1 cellular context compared by ENCODE assay signal in genomic region chr9:114080773-114081440, GRCh38.
TF ChIP-seq lines count a peak whose summit lies in the region.

No MANE protein-coding gene starts in this region.

TF ChIP-seq in HepG2, 621 proteins besides CTCF, POLR2A, EP300 and RAD21 (continued from another document and continues in another):
- TF ChIP-seq ZNF770 (CRISPR knock-in tag; IDR thresholded peaks at IDR 0.05) (peak; percentile 85), E2F5 (CRISPR knock-in tag; conservative IDR thresholded peaks at IDR 0.05) (no peak), SP1 (IDR thresholded peaks at IDR 0.05) (no peak), SP1 (CRISPR knock-in tag; IDR thresholded peaks at IDR 0.05) (no peak; the same call in none of the 2 replicates), PPARG (CRISPR knock-in tag; conservative IDR thresholded peaks at IDR 0.05) (peak; percentile 76; the same call in 1 of the 2 replicates), ISL2 (CRISPR knock-in tag; IDR thresholded peaks at IDR 0.05) (peak; percentile 59), ZNF724P (CRISPR knock-in tag; IDR thresholded peaks at IDR 0.05; ENCODE audit: borderline replicate concordance) (peak; percentile 67; the same call in 1 of the 2 replicates), NCOA1 (CRISPR knock-in tag; IDR thresholded peaks at IDR 0.05) (peak; percentile 83; the same call in 1 of the 2 replicates), ZFP36 (IDR thresholded peaks at IDR 0.05; ENCODE audit: borderline replicate concordance, low read depth, low read length, partially characterized antibody) (no peak), ZFP1 (CRISPR knock-in tag; IDR thresholded peaks at IDR 0.05) (peak; percentile 73; the same call in 1 of the 2 replicates), PITX1 (CRISPR knock-in tag; IDR thresholded peaks at IDR 0.05) (peak; percentile 93), NFAT5 (CRISPR knock-in tag; IDR thresholded peaks at IDR 0.05) (no peak), ESRRA (CRISPR knock-in tag; IDR thresholded peaks at IDR 0.05; ENCODE audit: low read depth) (no peak; the same call in 1 of the 2 replicates), ZMYM2 (CRISPR knock-in tag; IDR thresholded peaks at IDR 0.05) (peak; percentile 95)
- TF ChIP-seq, protein P1, sequence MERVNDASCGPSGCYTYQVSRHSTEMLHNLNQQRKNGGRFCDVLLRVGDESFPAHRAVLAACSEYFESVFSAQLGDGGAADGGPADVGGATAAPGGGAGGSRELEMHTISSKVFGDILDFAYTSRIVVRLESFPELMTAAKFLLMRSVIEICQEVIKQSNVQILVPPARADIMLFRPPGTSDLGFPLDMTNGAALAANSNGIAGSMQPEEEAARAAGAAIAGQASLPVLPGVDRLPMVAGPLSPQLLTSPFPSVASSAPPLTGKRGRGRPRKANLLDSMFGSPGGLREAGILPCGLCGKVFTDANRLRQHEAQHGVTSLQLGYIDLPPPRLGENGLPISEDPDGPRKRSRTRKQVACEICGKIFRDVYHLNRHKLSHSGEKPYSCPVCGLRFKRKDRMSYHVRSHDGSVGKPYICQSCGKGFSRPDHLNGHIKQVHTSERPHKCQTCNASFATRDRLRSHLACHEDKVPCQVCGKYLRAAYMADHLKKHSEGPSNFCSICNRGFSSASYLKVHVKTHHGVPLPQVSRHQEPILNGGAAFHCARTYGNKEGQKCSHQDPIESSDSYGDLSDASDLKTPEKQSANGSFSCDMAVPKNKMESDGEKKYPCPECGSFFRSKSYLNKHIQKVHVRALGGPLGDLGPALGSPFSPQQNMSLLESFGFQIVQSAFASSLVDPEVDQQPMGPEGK (CRISPR knock-in tag; IDR thresholded peaks at IDR 0.05), result peak; percentile 97
- TF ChIP-seq, protein P2, sequence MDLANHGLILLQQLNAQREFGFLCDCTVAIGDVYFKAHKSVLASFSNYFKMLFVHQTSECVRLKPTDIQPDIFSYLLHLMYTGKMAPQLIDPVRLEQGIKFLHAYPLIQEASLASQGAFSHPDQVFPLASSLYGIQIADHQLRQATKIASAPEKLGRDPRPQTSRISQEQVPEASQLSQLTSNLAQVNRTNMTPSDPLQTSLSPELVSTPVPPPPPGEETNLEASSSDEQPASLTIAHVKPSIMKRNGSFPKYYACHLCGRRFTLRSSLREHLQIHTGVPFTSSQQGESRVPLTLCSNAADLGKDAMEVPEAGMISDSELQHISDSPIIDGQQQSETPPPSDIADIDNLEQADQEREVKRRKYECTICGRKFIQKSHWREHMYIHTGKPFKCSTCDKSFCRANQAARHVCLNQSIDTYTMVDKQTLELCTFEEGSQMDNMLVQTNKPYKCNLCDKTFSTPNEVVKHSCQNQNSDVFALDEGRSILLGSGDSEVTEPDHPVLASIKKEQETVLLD (CRISPR knock-in tag; IDR thresholded peaks at IDR 0.05; ENCODE audit: low read depth), result no peak
- TF ChIP-seq, protein P3, sequence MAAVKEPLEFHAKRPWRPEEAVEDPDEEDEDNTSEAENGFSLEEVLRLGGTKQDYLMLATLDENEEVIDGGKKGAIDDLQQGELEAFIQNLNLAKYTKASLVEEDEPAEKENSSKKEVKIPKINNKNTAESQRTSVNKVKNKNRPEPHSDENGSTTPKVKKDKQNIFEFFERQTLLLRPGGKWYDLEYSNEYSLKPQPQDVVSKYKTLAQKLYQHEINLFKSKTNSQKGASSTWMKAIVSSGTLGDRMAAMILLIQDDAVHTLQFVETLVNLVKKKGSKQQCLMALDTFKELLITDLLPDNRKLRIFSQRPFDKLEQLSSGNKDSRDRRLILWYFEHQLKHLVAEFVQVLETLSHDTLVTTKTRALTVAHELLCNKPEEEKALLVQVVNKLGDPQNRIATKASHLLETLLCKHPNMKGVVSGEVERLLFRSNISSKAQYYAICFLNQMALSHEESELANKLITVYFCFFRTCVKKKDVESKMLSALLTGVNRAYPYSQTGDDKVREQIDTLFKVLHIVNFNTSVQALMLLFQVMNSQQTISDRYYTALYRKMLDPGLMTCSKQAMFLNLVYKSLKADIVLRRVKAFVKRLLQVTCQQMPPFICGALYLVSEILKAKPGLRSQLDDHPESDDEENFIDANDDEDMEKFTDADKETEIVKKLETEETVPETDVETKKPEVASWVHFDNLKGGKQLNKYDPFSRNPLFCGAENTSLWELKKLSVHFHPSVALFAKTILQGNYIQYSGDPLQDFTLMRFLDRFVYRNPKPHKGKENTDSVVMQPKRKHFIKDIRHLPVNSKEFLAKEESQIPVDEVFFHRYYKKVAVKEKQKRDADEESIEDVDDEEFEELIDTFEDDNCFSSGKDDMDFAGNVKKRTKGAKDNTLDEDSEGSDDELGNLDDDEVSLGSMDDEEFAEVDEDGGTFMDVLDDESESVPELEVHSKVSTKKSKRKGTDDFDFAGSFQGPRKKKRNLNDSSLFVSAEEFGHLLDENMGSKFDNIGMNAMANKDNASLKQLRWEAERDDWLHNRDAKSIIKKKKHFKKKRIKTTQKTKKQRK (IDR thresholded peaks at IDR 0.05; ENCODE audit: low read length), result no peak
- TF ChIP-seq, protein P4, sequence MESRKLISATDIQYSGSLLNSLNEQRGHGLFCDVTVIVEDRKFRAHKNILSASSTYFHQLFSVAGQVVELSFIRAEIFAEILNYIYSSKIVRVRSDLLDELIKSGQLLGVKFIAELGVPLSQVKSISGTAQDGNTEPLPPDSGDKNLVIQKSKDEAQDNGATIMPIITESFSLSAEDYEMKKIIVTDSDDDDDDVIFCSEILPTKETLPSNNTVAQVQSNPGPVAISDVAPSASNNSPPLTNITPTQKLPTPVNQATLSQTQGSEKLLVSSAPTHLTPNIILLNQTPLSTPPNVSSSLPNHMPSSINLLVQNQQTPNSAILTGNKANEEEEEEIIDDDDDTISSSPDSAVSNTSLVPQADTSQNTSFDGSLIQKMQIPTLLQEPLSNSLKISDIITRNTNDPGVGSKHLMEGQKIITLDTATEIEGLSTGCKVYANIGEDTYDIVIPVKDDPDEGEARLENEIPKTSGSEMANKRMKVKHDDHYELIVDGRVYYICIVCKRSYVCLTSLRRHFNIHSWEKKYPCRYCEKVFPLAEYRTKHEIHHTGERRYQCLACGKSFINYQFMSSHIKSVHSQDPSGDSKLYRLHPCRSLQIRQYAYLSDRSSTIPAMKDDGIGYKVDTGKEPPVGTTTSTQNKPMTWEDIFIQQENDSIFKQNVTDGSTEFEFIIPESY (CRISPR knock-in tag; IDR thresholded peaks at IDR 0.05), result no peak
- TF ChIP-seq, protein P5, sequence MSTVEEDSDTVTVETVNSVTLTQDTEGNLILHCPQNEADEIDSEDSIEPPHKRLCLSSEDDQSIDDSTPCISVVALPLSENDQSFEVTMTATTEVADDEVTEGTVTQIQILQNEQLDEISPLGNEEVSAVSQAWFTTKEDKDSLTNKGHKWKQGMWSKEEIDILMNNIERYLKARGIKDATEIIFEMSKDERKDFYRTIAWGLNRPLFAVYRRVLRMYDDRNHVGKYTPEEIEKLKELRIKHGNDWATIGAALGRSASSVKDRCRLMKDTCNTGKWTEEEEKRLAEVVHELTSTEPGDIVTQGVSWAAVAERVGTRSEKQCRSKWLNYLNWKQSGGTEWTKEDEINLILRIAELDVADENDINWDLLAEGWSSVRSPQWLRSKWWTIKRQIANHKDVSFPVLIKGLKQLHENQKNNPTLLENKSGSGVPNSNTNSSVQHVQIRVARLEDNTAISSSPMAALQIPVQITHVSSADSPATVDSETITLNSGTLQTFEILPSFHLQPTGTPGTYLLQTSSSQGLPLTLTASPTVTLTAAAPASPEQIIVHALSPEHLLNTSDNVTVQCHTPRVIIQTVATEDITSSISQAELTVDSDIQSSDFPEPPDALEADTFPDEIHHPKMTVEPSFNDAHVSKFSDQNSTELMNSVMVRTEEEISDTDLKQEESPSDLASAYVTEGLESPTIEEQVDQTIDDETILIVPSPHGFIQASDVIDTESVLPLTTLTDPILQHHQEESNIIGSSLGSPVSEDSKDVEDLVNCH (CRISPR knock-in tag; IDR thresholded peaks at IDR 0.05), result no peak
- TF ChIP-seq, protein P6, sequence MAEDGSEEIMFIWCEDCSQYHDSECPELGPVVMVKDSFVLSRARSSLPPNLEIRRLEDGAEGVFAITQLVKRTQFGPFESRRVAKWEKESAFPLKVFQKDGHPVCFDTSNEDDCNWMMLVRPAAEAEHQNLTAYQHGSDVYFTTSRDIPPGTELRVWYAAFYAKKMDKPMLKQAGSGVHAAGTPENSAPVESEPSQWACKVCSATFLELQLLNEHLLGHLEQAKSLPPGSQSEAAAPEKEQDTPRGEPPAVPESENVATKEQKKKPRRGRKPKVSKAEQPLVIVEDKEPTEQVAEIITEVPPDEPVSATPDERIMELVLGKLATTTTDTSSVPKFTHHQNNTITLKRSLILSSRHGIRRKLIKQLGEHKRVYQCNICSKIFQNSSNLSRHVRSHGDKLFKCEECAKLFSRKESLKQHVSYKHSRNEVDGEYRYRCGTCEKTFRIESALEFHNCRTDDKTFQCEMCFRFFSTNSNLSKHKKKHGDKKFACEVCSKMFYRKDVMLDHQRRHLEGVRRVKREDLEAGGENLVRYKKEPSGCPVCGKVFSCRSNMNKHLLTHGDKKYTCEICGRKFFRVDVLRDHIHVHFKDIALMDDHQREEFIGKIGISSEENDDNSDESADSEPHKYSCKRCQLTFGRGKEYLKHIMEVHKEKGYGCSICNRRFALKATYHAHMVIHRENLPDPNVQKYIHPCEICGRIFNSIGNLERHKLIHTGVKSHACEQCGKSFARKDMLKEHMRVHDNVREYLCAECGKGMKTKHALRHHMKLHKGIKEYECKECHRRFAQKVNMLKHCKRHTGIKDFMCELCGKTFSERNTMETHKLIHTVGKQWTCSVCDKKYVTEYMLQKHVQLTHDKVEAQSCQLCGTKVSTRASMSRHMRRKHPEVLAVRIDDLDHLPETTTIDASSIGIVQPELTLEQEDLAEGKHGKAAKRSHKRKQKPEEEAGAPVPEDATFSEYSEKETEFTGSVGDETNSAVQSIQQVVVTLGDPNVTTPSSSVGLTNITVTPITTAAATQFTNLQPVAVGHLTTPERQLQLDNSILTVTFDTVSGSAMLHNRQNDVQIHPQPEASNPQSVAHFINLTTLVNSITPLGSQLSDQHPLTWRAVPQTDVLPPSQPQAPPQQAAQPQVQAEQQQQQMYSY (CRISPR knock-in tag; IDR thresholded peaks at IDR 0.05), result no peak
